18 cellular contexts compared by ENCODE assay signal in genomic region chr3:53166206-53166605, GRCh38. TPM values are rescaled to one million over a fixed set of nuclear protein-coding genes. Genes with fewer than 3 reads are reported as not detected.
A peak's percentile ranks its signal among the peaks of the same experiment; 100 is the strongest.
DNase-seq lines count a peak whose midpoint lies in the region; ATAC-seq and TF ChIP-seq lines count a peak whose summit lies in the region.
"Had no signal": no experiment of that assay in that cellular context is flagged by ENCODE, and none has a peak within 500 bp of the region (broad histone marks: within the 10 kb centered on the region; RNA-seq: fewer than 3 reads in every experiment).

No MANE protein-coding gene starts in this region.

- H3K27me3 ChIP-seq in heart right ventricle (no peaks in the 10 kb centered on the region), right atrium auricular region (no peaks in the 10 kb centered on the region), neutrophil (no peaks in the 10 kb centered on the region), upper lobe of left lung (no peaks in the 10 kb centered on the region), aorta (ENCODE audit: control insufficient read depth in 1 of 2, insufficient read depth in 2 of 2, low read length in 1 of 2) (no peaks in the 10 kb centered on the region)
- H3K27me3 ChIP-seq: pancreas, SJSA1 had no signal

- POLR2A ChIA-PET in WTC11 (lab: Charles Lee) = no interaction called here

- no peak for TF ChIP-seq CTCF in heart right ventricle (IDR thresholded peaks at IDR 0.05)
- TF ChIP-seq CTCF in right atrium auricular region (IDR thresholded peaks at IDR 0.05) = no peak
- no peak for TF ChIP-seq CTCF in WTC11 (IDR thresholded peaks at IDR 0.05)
- TF ChIP-seq CTCF in neutrophil (IDR thresholded peaks at IDR 0.05) = no peak
- TF ChIP-seq CTCF in upper lobe of left lung (IDR thresholded peaks at IDR 0.05) = no peak

- H3K4me1 Mint-ChIP-seq in WTC11 = peaks cover 44% of the 10 kb centered on the region

- no peaks in the 10 kb centered on the region for H3K9me3 Mint-ChIP-seq in WTC11
- H3K9me3 Mint-ChIP-seq: CD4-positive, CD25-positive, alpha-beta regulatory T cell had no signal

- peaks cover 3% of the 10 kb centered on the region; the same call in 1 of the 2 replicates for H3K27me3 Mint-ChIP-seq in WTC11 (ENCODE audit: low read depth)
- H3K27me3 Mint-ChIP-seq: CD4-positive, CD25-positive, alpha-beta regulatory T cell had no signal

- 91 to 95% methylated on average over 4 of the region's 4 CpGs for WGBS in heart right ventricle, 2 donors
- 73% methylated on average over 4 of the region's 4 CpGs; no CpG with 5 or more reads in 1 of the 2 donors for WGBS in upper lobe of left lung, 2 donors
- 77 to 81% methylated on average over 4 of the region's 4 CpGs for WGBS in aorta, 2 donors

- CTCF ChIA-PET in WTC11 (lab: Charles Lee) = interaction anchor here (1.5 to 3.9 kb wide), 2 partner anchors 8 to 29 kb away, joined by 3 to 17 read pairs; no protein-coding TSS in a partner anchor

- no peak for TF ChIP-seq POLR2A in upper lobe of left lung (IDR thresholded peaks at IDR 0.05)

- H3K27ac ChIP-seq in heart right ventricle (peak overlapping the region in 6 of 10 donors; percentile 28 to 90 (median 71)), right atrium auricular region (no peak overlapping the region), neutrophil (peak overlapping the region; percentile 99), upper lobe of left lung (peak overlapping the region; percentile 58 to 96 (median 80)), aorta (ENCODE audit: low read depth in 1 of 2, low read length in 2 of 2) (no peak overlapping the region)

- peaks cover 9 to 80% (median 26%) of the 10 kb centered on the region in 9 donors for H3K4me1 ChIP-seq in heart right ventricle
- H3K4me1 ChIP-seq in right atrium auricular region = peaks cover 0 to 75% of the 10 kb centered on the region in 2 donors
- H3K4me1 ChIP-seq in neutrophil (ENCODE audit: control insufficient read depth in 1 of 2, insufficient read depth in 1 of 2, low read depth in 1 of 2, low read length in 1 of 2) = peaks cover 85 to 90% of the 10 kb centered on the region in 2 experiments
- H3K4me1 ChIP-seq in upper lobe of left lung = peaks cover 62 to 93% (median 76%) of the 10 kb centered on the region in 4 donors
- H3K4me1 ChIP-seq in aorta (ENCODE audit: control insufficient read depth in 1 of 2, insufficient read depth in 2 of 2, low read length in 2 of 2) = no peaks in the 10 kb centered on the region

- 0 out of 2 replicates have a peak overlapping the region, but pooled peaks have one; percentile 49 for H3K27ac Mint-ChIP-seq in WTC11

- H3K9me3 ChIP-seq in heart right ventricle (no peaks in the 10 kb centered on the region), right atrium auricular region (no peaks in the 10 kb centered on the region), neutrophil (no peaks in the 10 kb centered on the region), upper lobe of left lung (no peaks in the 10 kb centered on the region), aorta (ENCODE audit: control insufficient read depth, low read length) (no peaks in the 10 kb centered on the region)
- H3K9me3 ChIP-seq: pancreas, SJSA1 had no signal

- no peak for TF ChIP-seq EP300 in upper lobe of left lung (IDR thresholded peaks at IDR 0.05)

- H3K36me3 ChIP-seq in heart right ventricle (peaks cover 0 to 7% (median 0%) of the 10 kb centered on the region in 9 donors), right atrium auricular region (no peaks in the 10 kb centered on the region), neutrophil (peaks cover 36% of the 10 kb centered on the region), upper lobe of left lung (peaks cover 0 to 5% (median 2%) of the 10 kb centered on the region in 4 donors), aorta (ENCODE audit: control insufficient read depth in 1 of 2, insufficient read depth in 2 of 2, low read length in 1 of 2) (no peaks in the 10 kb centered on the region)

- H3K4me3 ChIP-seq in heart right ventricle = peak overlapping the region in 1 of 10 donors; percentile 45
- no peak overlapping the region for H3K4me3 ChIP-seq in right atrium auricular region
- H3K4me3 ChIP-seq in neutrophil (ENCODE audit: low read depth in 1 of 2, low read length in 1 of 2) = peak overlapping the region; percentile 83 to 89
- no peak overlapping the region for H3K4me3 ChIP-seq in upper lobe of left lung
- no peak overlapping the region for H3K4me3 ChIP-seq in aorta (ENCODE audit: low read length in 2 of 2)
- H3K4me3 ChIP-seq: pancreas, SJSA1 had no signal

- no peaks in the 10 kb centered on the region for H3K36me3 Mint-ChIP-seq in WTC11
- H3K36me3 Mint-ChIP-seq: CD4-positive, CD25-positive, alpha-beta regulatory T cell had no signal

- ATAC-seq in heart right ventricle (no peak), WTC11 (no peak), upper lobe of left lung (ENCODE audit: low FRiP score in 2 of 2) (no peak), aorta (ENCODE audit: low FRiP score) (no peak)

- H3K4me3 Mint-ChIP-seq in WTC11 = no peak overlapping the region
- H3K4me3 Mint-ChIP-seq: CD4-positive, CD25-positive, alpha-beta regulatory T cell had no signal

- intact Hi-C loops in heart right ventricle (cut with DNase I) (no loop called here), aorta (cut with DNase I) (no loop called here)

- DNase-seq in heart right ventricle = no peak
- no peak for DNase-seq in right atrium auricular region (ENCODE audit: low spot score)
- DNase-seq in WTC11 (ENCODE audit: low spot score) = no peak
- DNase-seq in upper lobe of left lung = no peak
- DNase-seq in DMS 273 treated with DMSO at 0.1 percent for 48 hours (lab: John Stamatoyannopoulos, UW) = no peak
- DNase-seq in aorta = no peak
- no peak for DNase-seq in stimulated activated naive CD4-positive, alpha-beta T cell treated with Interleukin-2 at 50 U/mL for 16 hours (lab: John Stamatoyannopoulos, UW)
- DNase-seq: activated CD4-positive, alpha-beta T cell treated with anti-CD3 and anti-CD28 coated beads, Interleukin-2, amount 50 U/mL, for 4 hours; activated naive CD4-positive, alpha-beta T cell; activated T-cell treated with anti-CD3 and anti-CD28 coated beads for 4 hours; CD4-positive, CD25-positive, alpha-beta regulatory T cell; cortex of kidney; DMS79; NCI-H187; NCI-H510A treated with DMSO at 0.1 percent for 48 hours had no signal

TF ChIP-seq in WTC11, 78 proteins besides CTCF, POLR2A, EP300 and RAD21:
- TF ChIP-seq FOXP1 (CRISPR knock-in tag; IDR thresholded peaks at IDR 0.05; ENCODE audit: borderline replicate concordance) (no peak), ARID4B (CRISPR knock-in tag; IDR thresholded peaks at IDR 0.05; ENCODE audit: borderline replicate concordance) (no peak), SMAD4 (CRISPR knock-in tag; IDR thresholded peaks at IDR 0.05) (no peak)

RNA-seq across cellular contexts. Expression of gene PRKCD, which starts 5.2 kb away (rescaled TPM):
- total RNA-seq in heart right ventricle (10 to 100 TPM in 4 of 10 donors, 1 to 10 TPM in 6; 6.6 to 28.3 (median 7.7) TPM), right atrium auricular region (10 to 100 TPM; 11.1 to 14.8 TPM), WTC11 (2021) (16.7 to 19.2 TPM (median 18.0 TPM) in 3 replicates), upper lobe of left lung (100 to 1,000 TPM in 1 of 6 donors, 10 to 100 TPM in 5; 57.7 to 116 (median 67.9) TPM), aorta (10 to 100 TPM; 23.6 to 33.4 TPM)
- polyA plus RNA-seq in heart right ventricle (10 to 100 TPM in 1 of 2 donors, 1 to 10 TPM in 1; 8.6 to 11.5 TPM), aorta (10 to 100 TPM; 16.1 to 30.8 TPM)

RNA-seq across cellular contexts. Expression of gene RFT1, which starts 36.0 kb away (rescaled TPM):
- total RNA-seq in heart right ventricle = 10 to 100 TPM in 4 of 10 donors, 1 to 10 TPM in 6; 5.7 to 13.1 (median 9.5) TPM
- 1 to 10 TPM; 4.6 to 8.2 TPM for polyA plus RNA-seq in heart right ventricle
- 1 to 10 TPM; 6.2 to 6.8 TPM for total RNA-seq in right atrium auricular region
- 26.3 to 28.0 TPM (median 27.1 TPM) in 3 replicates for total RNA-seq in WTC11 (2021)
- total RNA-seq in upper lobe of left lung = 10 to 100 TPM in 4 of 6 donors, 1 to 10 TPM in 2; 5.1 to 19.9 (median 12.8) TPM
- total RNA-seq in aorta = 10 to 100 TPM; 11.9 to 16.6 TPM
- polyA plus RNA-seq in aorta = 1 to 10 TPM; 5.0 to 5.8 TPM

Comparison
In these comparisons a context has a peak if more than half of its experiments do, and no peak if none do; other contexts are left out.
1. H3K27ac ChIP-seq: peak in heart right ventricle (6 of 10), neutrophil (single experiment) and upper lobe of left lung (4 of 4); none in right atrium auricular region (0 of 2) and aorta (0 of 2).
2. H3K4me3 ChIP-seq: peak in neutrophil (2 of 2); none in right atrium auricular region (0 of 2), upper lobe of left lung (0 of 4) and aorta (0 of 2).